ENCODE assay signal across 14 cellular contexts in genomic region chr21:44917446-44918106, GRCh38. TPM values are rescaled to one million over a fixed set of nuclear protein-coding genes. Genes with fewer than 3 reads are reported as not detected.
A peak's percentile ranks its signal among the peaks of the same experiment; 100 is the strongest.
DNase-seq lines count a peak whose midpoint lies in the region; ATAC-seq and TF ChIP-seq lines count a peak whose summit lies in the region.
"Had no signal": no experiment of that assay in that cellular context is flagged by ENCODE, and none has a peak within 500 bp of the region (broad histone marks: within the 10 kb centered on the region; RNA-seq: fewer than 3 reads in every experiment).

No MANE protein-coding gene starts in this region.

- H3K4me1 ChIP-seq in A673 (ENCODE audit: insufficient read depth, low read length, poor library complexity, severe bottlenecking) (peaks cover 38% of the 10 kb centered on the region), trophoblast cell (ENCODE audit: control insufficient read depth in 1 of 2, insufficient read depth in 2 of 2, low read length in 2 of 2) (no peaks in the 10 kb centered on the region)
- H3K4me1 ChIP-seq: body of pancreas had no signal

- DNase-seq in A673 (ENCODE audit: low spot score) (no peak), left lobe of liver (ENCODE audit: low spot score) (no peak), medulla oblongata (ENCODE audit: extremely low spot score) (no peak), trophoblast cell (no peak)
- DNase-seq in CD4-positive, alpha-beta T cell = no peak
- no peak for DNase-seq in activated T-helper 1 cell treated with anti-CD3 and anti-CD28 coated beads, Interleukin-12 subunit alpha, Interleukin-12 subunit beta, Interleukin-2, Interleukin-4 antibody, amounts not matched to agents 30 ng/mL and 10 ng/mL and 1 ng/mL, durations not matched to agents 14 hours and 24 hours and 36 hours (ENCODE audit: low spot score)
- no peak for DNase-seq in effector CD8-positive, alpha-beta T cell (lab: John Stamatoyannopoulos, UW)
- DNase-seq: body of pancreas; effector CD4-positive, alpha-beta T cell; NCI-H1930; NCI-H524 treated with DMSO at 0.1 percent for 48 hours; stimulated activated CD4-positive, alpha-beta T cell treated with anti-CD3 and anti-CD28 coated beads, Interleukin-4, amount 100 ng/mL, for 24 hours had no signal

- no peak overlapping the region for H2BK5ac ChIP-seq in trophoblast cell (ENCODE audit: low read depth, low read length, poor library complexity)

- H3K27ac ChIP-seq in A673 (ENCODE audit: low read depth, low read length, poor library complexity, severe bottlenecking) (peak overlapping the region; percentile 44), trophoblast cell (ENCODE audit: low read depth, low read length) (no peak overlapping the region)
- peak overlapping the region; percentile 73 for H3K27ac ChIP-seq in CD4-positive, alpha-beta T cell (ENCODE audit: low read depth, low read length)
- H3K27ac ChIP-seq: body of pancreas, C4-2B had no signal

- no peak overlapping the region for H3K18ac ChIP-seq in trophoblast cell (ENCODE audit: low read length)

- no peak overlapping the region for H3K9ac ChIP-seq in trophoblast cell (ENCODE audit: low read length)

- H2AFZ ChIP-seq in trophoblast cell (ENCODE audit: insufficient read depth, low read length, poor library complexity) = no peak overlapping the region

- no peak overlapping the region for H3K23ac ChIP-seq in trophoblast cell (ENCODE audit: low read length)

- peaks cover 47% of the 10 kb centered on the region for H3K36me3 Mint-ChIP-seq in CD4-positive, alpha-beta T cell (ENCODE audit: low read depth)
- peaks cover 32% of the 10 kb centered on the region for H3K36me3 Mint-ChIP-seq in activated T-helper 1 cell treated with anti-CD3 and anti-CD28 coated beads, Interleukin-12 subunit alpha, Interleukin-12 subunit beta, Interleukin-2, Interleukin-4 antibody, amounts not matched to agents 30 ng/mL and 10 ng/mL and 1 ng/mL, durations not matched to agents 14 hours and 24 hours and 36 hours (ENCODE audit: low read depth)

- H3K9me3 Mint-ChIP-seq in CD4-positive, alpha-beta T cell = no peaks in the 10 kb centered on the region
- H3K9me3 Mint-ChIP-seq in activated T-helper 1 cell treated with anti-CD3 and anti-CD28 coated beads, Interleukin-12 subunit alpha, Interleukin-12 subunit beta, Interleukin-2, Interleukin-4 antibody, amounts not matched to agents 30 ng/mL and 10 ng/mL and 1 ng/mL, durations not matched to agents 14 hours and 24 hours and 36 hours = no peaks in the 10 kb centered on the region

- no peaks in the 10 kb centered on the region for H3K79me2 ChIP-seq in trophoblast cell (ENCODE audit: control insufficient read depth, insufficient read depth, low read length, poor library complexity)

- no peak for ATAC-seq in CD4-positive, alpha-beta T cell (ENCODE audit: poor library complexity)
- peak; percentile 1 for ATAC-seq in left lobe of liver
- ATAC-seq: body of pancreas, HCT116 had no signal

- H3K4me3 ChIP-seq in A673 (ENCODE audit: low read depth, low read length, poor library complexity, severe bottlenecking) = no peak overlapping the region
- H3K4me3 ChIP-seq in trophoblast cell (ENCODE audit: low read depth, low read length) = no peak overlapping the region
- H3K4me3 ChIP-seq: body of pancreas had no signal

- TF ChIP-seq CTCF in A673 (conservative IDR thresholded peaks at IDR 0.05; ENCODE audit: low read depth, low read length) = no peak
- TF ChIP-seq CTCF in CD4-positive, alpha-beta T cell (IDR thresholded peaks at IDR 0.05) = no peak

- no peak overlapping the region for H4K8ac ChIP-seq in trophoblast cell (ENCODE audit: low read depth, low read length)

- H4K91ac ChIP-seq in trophoblast cell (ENCODE audit: low read depth, low read length) = no peak overlapping the region

- no TSS peak for BruUV-seq in A673 (replicated peaks; lab: Mats Ljungman, UMichigan)

- H3K79me1 ChIP-seq in trophoblast cell (ENCODE audit: low read length) = no peaks in the 10 kb centered on the region

- H4K12ac ChIP-seq in trophoblast cell (ENCODE audit: low read depth, low read length) = no peak overlapping the region

- H3K4ac ChIP-seq in trophoblast cell (ENCODE audit: low read depth, low read length) = no peak overlapping the region

- peaks cover 78% of the 10 kb centered on the region for H3K4me1 Mint-ChIP-seq in CD4-positive, alpha-beta T cell (ENCODE audit: low read depth)
- peaks cover 75% of the 10 kb centered on the region for H3K4me1 Mint-ChIP-seq in activated T-helper 1 cell treated with anti-CD3 and anti-CD28 coated beads, Interleukin-12 subunit alpha, Interleukin-12 subunit beta, Interleukin-2, Interleukin-4 antibody, amounts not matched to agents 30 ng/mL and 10 ng/mL and 1 ng/mL, durations not matched to agents 14 hours and 24 hours and 36 hours (ENCODE audit: low read depth)

- H3K27me3 Mint-ChIP-seq in CD4-positive, alpha-beta T cell = no peaks in the 10 kb centered on the region
- no peaks in the 10 kb centered on the region for H3K27me3 Mint-ChIP-seq in activated T-helper 1 cell treated with anti-CD3 and anti-CD28 coated beads, Interleukin-12 subunit alpha, Interleukin-12 subunit beta, Interleukin-2, Interleukin-4 antibody, amounts not matched to agents 30 ng/mL and 10 ng/mL and 1 ng/mL, durations not matched to agents 14 hours and 24 hours and 36 hours (ENCODE audit: insufficient read depth)

- H2AK5ac ChIP-seq in trophoblast cell (ENCODE audit: low read length) = no peak overlapping the region

- CTCF ChIA-PET in A673 (lab: Charles Lee) = no interaction called here
- CTCF ChIA-PET in CD4-positive, alpha-beta T cell (lab: Charles Lee) = interaction anchor here (1.0 to 4.8 kb wide), 4 partner anchors 10 to 116 kb away, joined by 3 to 24 read pairs (median 8); no protein-coding TSS in a partner anchor

- H3K4me3 Mint-ChIP-seq in CD4-positive, alpha-beta T cell = peak overlapping the region; percentile 93
- H3K4me3 Mint-ChIP-seq in activated T-helper 1 cell treated with anti-CD3 and anti-CD28 coated beads, Interleukin-12 subunit alpha, Interleukin-12 subunit beta, Interleukin-2, Interleukin-4 antibody, amounts not matched to agents 30 ng/mL and 10 ng/mL and 1 ng/mL, durations not matched to agents 14 hours and 24 hours and 36 hours = peak overlapping the region; percentile 99

- no peak overlapping the region for H2BK12ac ChIP-seq in trophoblast cell (ENCODE audit: low read length)

- no peak overlapping the region for H3K4me2 ChIP-seq in trophoblast cell (ENCODE audit: low read length)

- H2BK120ac ChIP-seq in trophoblast cell (ENCODE audit: insufficient read depth, low read length, poor library complexity) = no peak overlapping the region

- H3K27ac Mint-ChIP-seq in CD4-positive, alpha-beta T cell = peak overlapping the region; percentile 96
- peak overlapping the region; percentile 71 for H3K27ac Mint-ChIP-seq in activated T-helper 1 cell treated with anti-CD3 and anti-CD28 coated beads, Interleukin-12 subunit alpha, Interleukin-12 subunit beta, Interleukin-2, Interleukin-4 antibody, amounts not matched to agents 30 ng/mL and 10 ng/mL and 1 ng/mL, durations not matched to agents 14 hours and 24 hours and 36 hours

- H3K36me3 ChIP-seq in A673 (ENCODE audit: insufficient read depth, low read length, poor library complexity, severe bottlenecking) (no peaks in the 10 kb centered on the region), trophoblast cell (ENCODE audit: control insufficient read depth in 1 of 2, insufficient read depth in 2 of 2, low read length in 2 of 2) (no peaks in the 10 kb centered on the region)

- H3K9me3 ChIP-seq in A673 (ENCODE audit: low read depth, low read length, poor library complexity, severe bottlenecking) (no peaks in the 10 kb centered on the region), trophoblast cell (ENCODE audit: insufficient read depth, low read depth, low read length) (peaks cover 7% of the 10 kb centered on the region)
- H3K9me3 ChIP-seq in CD4-positive, alpha-beta T cell (ENCODE audit: control insufficient read depth, low read length) = no peaks in the 10 kb centered on the region
- H3K9me3 ChIP-seq: body of pancreas had no signal

- H3K27me3 ChIP-seq in A673 (replicated peaks; ENCODE audit: insufficient read depth, low read depth, low read length, poor library complexity) (no peaks in the 10 kb centered on the region), trophoblast cell (ENCODE audit: insufficient read depth, low read length) (peaks cover 24% of the 10 kb centered on the region)
- H3K27me3 ChIP-seq in CD4-positive, alpha-beta T cell (ENCODE audit: control insufficient read depth, insufficient read depth, low read length) = no peaks in the 10 kb centered on the region

- POLR2A ChIA-PET in A673 (lab: Charles Lee; ENCODE audit: low non-redundant PET) = no interaction called here
- POLR2A ChIA-PET in CD4-positive, alpha-beta T cell (lab: Charles Lee) = interaction anchor here (0.6 to 10.8 kb wide), 5 partner anchors 9 to 44 kb away, joined by 3 to 362 read pairs (median 4); partner anchors contain the start of genes PTTG1IP and SLX9

- intact Hi-C loops in A673 (cut with micrococcal nuclease; ENCODE audit: unreplicated experiment) = no loop called here
- intact Hi-C loops in CD4-positive, alpha-beta T cell (cut with DNase I, micrococcal nuclease) = no loop called here
- intact Hi-C loops in activated T-helper 1 cell treated with anti-CD3 and anti-CD28 coated beads, Interleukin-12 subunit alpha, Interleukin-12 subunit beta, Interleukin-2, Interleukin-4 antibody, amounts not matched to agents 30 ng/mL and 10 ng/mL and 1 ng/mL, durations not matched to agents 14 hours and 24 hours and 36 hours (cut with micrococcal nuclease) = no loop called here

- WGBS in trophoblast cell (ENCODE audit: extremely low coverage, insufficient coverage, insufficient read length) = no CpG with 5 or more reads among the region's 15 CpGs

- H3K14ac ChIP-seq in trophoblast cell (ENCODE audit: low read length) = no peak overlapping the region

RNA-seq across cellular contexts. Expression of gene ITGB2, which starts 3.1 kb away (rescaled TPM):
- total RNA-seq in A673 (2021) = 5.0 and 7.4 TPM in 2 replicates
- total RNA-seq in CD4-positive, alpha-beta T cell = 100 to 1,000 TPM; 283 to 284 TPM
- total RNA-seq in activated T-helper 1 cell treated with anti-CD3 and anti-CD28 coated beads, Interleukin-12 subunit alpha, Interleukin-12 subunit beta, Interleukin-2, Interleukin-4 antibody, amounts not matched to agents 30 ng/mL and 10 ng/mL and 1 ng/mL, durations not matched to agents 14 hours and 24 hours and 36 hours = 292 and 294 TPM in 2 replicates
- 13.6 TPM for total RNA-seq in left lobe of liver
- polyA plus RNA-seq in trophoblast cell (2013) = 0.03 TPM in 2 replicates

RNA-seq across cellular contexts. Expression of gene SLX9, which starts 22.3 kb away (rescaled TPM):
- total RNA-seq in A673 (2021) = 114 and 115 TPM in 2 replicates
- total RNA-seq in CD4-positive, alpha-beta T cell = 1 to 10 TPM; 7.7 to 9.1 TPM
- total RNA-seq in activated T-helper 1 cell treated with anti-CD3 and anti-CD28 coated beads, Interleukin-12 subunit alpha, Interleukin-12 subunit beta, Interleukin-2, Interleukin-4 antibody, amounts not matched to agents 30 ng/mL and 10 ng/mL and 1 ng/mL, durations not matched to agents 14 hours and 24 hours and 36 hours = 83.4 and 84.7 TPM in 2 replicates
- total RNA-seq in left lobe of liver = 19.1 TPM
- polyA plus RNA-seq in trophoblast cell (2013) = 19.1 and 21.1 TPM in 2 replicates

RNA-seq across cellular contexts. Expression of gene PTTG1IP, which starts 44.1 kb away (rescaled TPM):
- total RNA-seq in A673 (2021) (216 and 217 TPM in 2 replicates), left lobe of liver (73.9 TPM)
- 10 to 100 TPM; 99.0 to 99.5 TPM for total RNA-seq in CD4-positive, alpha-beta T cell
- 46.7 and 48.7 TPM in 2 replicates for total RNA-seq in activated T-helper 1 cell treated with anti-CD3 and anti-CD28 coated beads, Interleukin-12 subunit alpha, Interleukin-12 subunit beta, Interleukin-2, Interleukin-4 antibody, amounts not matched to agents 30 ng/mL and 10 ng/mL and 1 ng/mL, durations not matched to agents 14 hours and 24 hours and 36 hours
- 258 and 262 TPM in 2 replicates for polyA plus RNA-seq in trophoblast cell (2013)

Comparison
In these comparisons a context has a peak if more than half of its experiments do, and no peak if none do; other contexts are left out.
1. RNA of gene ITGB2, which starts 3.1 kb away (total RNA-seq): 292 to 294 TPM in activated T-helper 1 cell treated with anti-CD3 and anti-CD28 coated beads, Interleukin-12 subunit alpha, Interleukin-12 subunit beta, Interleukin-2, Interleukin-4 antibody, amounts not matched to agents 30 ng/mL and 10 ng/mL and 1 ng/mL, durations not matched to agents 14 hours and 24 hours and 36 hours and 283 to 284 TPM in CD4-positive, alpha-beta T cell; 13.6 TPM in left lobe of liver (single experiment) and 5.0 to 7.4 TPM in A673; every median in the first group is over 10 times any median in the second.